In the genomic region with DNA sequence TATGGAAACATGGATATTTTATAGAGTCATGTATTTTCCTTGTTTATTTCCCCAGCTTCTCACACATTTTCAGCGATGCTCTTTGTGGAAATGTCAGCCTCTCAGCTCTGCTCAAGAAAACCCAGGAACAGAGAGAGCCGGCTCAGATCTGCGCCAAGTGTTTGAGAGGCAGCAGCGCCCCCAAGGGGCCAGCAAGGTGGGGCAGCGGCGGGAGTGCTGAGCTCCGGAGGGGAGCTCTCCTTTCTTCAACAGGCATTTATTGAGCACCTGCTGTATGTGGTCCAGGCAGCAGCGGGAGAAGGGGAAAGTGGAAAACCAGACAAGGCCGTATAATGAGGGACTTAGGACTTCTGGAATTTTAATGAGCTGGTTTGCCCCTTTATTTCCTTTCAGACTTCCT, we compare ENCODE assay signal across 10 cellular contexts.
DNase-seq lines count a peak whose midpoint lies in the region; ATAC-seq and TF ChIP-seq lines count a peak whose summit lies in the region.
"Had no signal": no experiment of that assay in that cellular context is flagged by ENCODE, and none has a peak within 500 bp of the region (broad histone marks: within the 10 kb centered on the region; RNA-seq: fewer than 3 reads in every experiment).

No MANE protein-coding gene starts in this region.

- no peaks in the 10 kb centered on the region for H3K4me1 Mint-ChIP-seq in activated T-cell treated with anti-CD3 and anti-CD28 coated beads, Interleukin-2, amount 50 U/mL, for 4 hours (ENCODE audit: low read depth)

- H3K27ac ChIP-seq in 22Rv1, result no peak overlapping the region
- H3K27ac ChIP-seq: cardiac muscle cell had no signal

- H3K4me3 Mint-ChIP-seq in activated T-cell treated with anti-CD3 and anti-CD28 coated beads, Interleukin-2, amount 50 U/mL, for 4 hours, result no peak overlapping the region

- TF ChIP-seq CTCF in 22Rv1 (IDR thresholded peaks at IDR 0.05), result peak; percentile 59

- DNase-seq in M059J (ENCODE audit: low read depth) (peak; percentile 4), midbrain (lab: John Stamatoyannopoulos, UW) (peak; percentile 29), GOT3 (lab: John Stamatoyannopoulos, UW) (no peak)
- DNase-seq in activated T-cell treated with anti-CD3 and anti-CD28 coated beads, Interleukin-2, amount 50 U/mL, for 4 hours, result peak; percentile 28

- peaks cover 12% of the 10 kb centered on the region for H3K27me3 Mint-ChIP-seq in activated T-cell treated with anti-CD3 and anti-CD28 coated beads, Interleukin-2, amount 50 U/mL, for 4 hours (ENCODE audit: low read depth)

- H3K9me3 Mint-ChIP-seq in activated T-cell treated with anti-CD3 and anti-CD28 coated beads, Interleukin-2, amount 50 U/mL, for 4 hours, result no peaks in the 10 kb centered on the region

- H3K36me3 Mint-ChIP-seq in activated T-cell treated with anti-CD3 and anti-CD28 coated beads, Interleukin-2, amount 50 U/mL, for 4 hours (ENCODE audit: insufficient read depth), result no peaks in the 10 kb centered on the region
- H3K36me3 Mint-ChIP-seq: CD8-positive, alpha-beta memory T cell had no signal

- peak; percentile 66 to 67 for ATAC-seq in activated T-cell treated with anti-CD3 and anti-CD28 coated beads, Interleukin-2, amount 50 U/mL, for 4 hours
- ATAC-seq in HG02759 (IDR thresholded peaks at IDR 0.05; ENCODE audit: unreplicated experiment), result no peak
- ATAC-seq in GM19351 (IDR thresholded peaks at IDR 0.05; ENCODE audit: unreplicated experiment), result no peak
- ATAC-seq in GM21367 (IDR thresholded peaks at IDR 0.05; ENCODE audit: unreplicated experiment), result no peak

Comparison
In these comparisons a context has a peak if more than half of its experiments do, and no peak if none do; other contexts are left out.
1. ATAC-seq: peak in activated T-cell treated with anti-CD3 and anti-CD28 coated beads, Interleukin-2, amount 50 U/mL, for 4 hours (2 of 2); none in HG02759 (single experiment), GM19351 (single experiment) and GM21367 (single experiment).